In genomic region chr1:108124023-108124422, GRCh38 we compare ENCODE assay signal across 28 cellular contexts.
"Had no signal": no experiment of that assay in that cellular context is flagged by ENCODE, and none has a peak within 500 bp of the region (broad histone marks: within the 10 kb centered on the region; RNA-seq: fewer than 3 reads in every experiment).

No MANE protein-coding gene starts in this region.

- H3K27ac Mint-ChIP-seq: activated B cell treated with CpG ODN at 0.5 μM for 24 hours; activated CD4-positive, alpha-beta memory T cell treated with anti-CD3 and anti-CD28 coated beads for 36 hours; activated CD4-positive, alpha-beta T cell treated with anti-CD3 and anti-CD28 coated beads for 36 hours; activated CD4-positive, alpha-beta T cell treated with anti-CD3 and anti-CD28 coated beads, Interleukin-2, amount 10 ng/mL, durations not matched to agents 24 days and 14 days; activated CD8-positive, alpha-beta memory T cell treated with anti-CD3 and anti-CD28 coated beads, Interleukin-2, amount 10 ng/mL, durations not matched to agents 7 days and 5 days; activated CD8-positive, alpha-beta T cell treated with anti-CD3 and anti-CD28 coated beads, Interleukin-2, amount 10 ng/mL, durations not matched to agents 7 days and 5 days; activated naive CD4-positive, alpha-beta T cell treated with anti-CD3 and anti-CD28 coated beads, Interleukin-2, amount 10 ng/mL, durations not matched to agents 7 days and 5 days; activated naive CD4-positive, alpha-beta T cell treated with anti-CD3 and anti-CD28 coated beads, Interleukin-2, amount 50 U/mL, for 72 hours; activated naive CD8-positive, alpha-beta T cell treated with anti-CD3 and anti-CD28 coated beads, Interleukin-2, amount 10 ng/mL, durations not matched to agents 7 days and 5 days; activated T-helper 1 cell treated with anti-CD3 and anti-CD28 coated beads, Interleukin-12 subunit alpha, Interleukin-12 subunit beta, Interleukin-2, Interleukin-4 antibody, amounts not matched to agents 30 ng/mL and 10 ng/mL and 1 ng/mL, durations not matched to agents 14 hours and 24 hours and 36 hours; activated T-helper 2 cell treated with anti-CD3 and anti-CD28 coated beads, Interferon-gamma antibody, Interleukin-2, Interleukin-4, amounts not matched to agents 10 μg/mL and 5 μg/mL and 100 μg/mL, durations not matched to agents 14 hours and 24 hours and 36 hours; dendritic cell treated with granulocyte-macrophage colony-stimulating factor and Interleukin-4, amounts not matched to agents 40 ng/mL and 50 ng/mL, for 4 days had no signal

- H3K4me1 Mint-ChIP-seq: activated CD4-positive, alpha-beta T cell treated with anti-CD3 and anti-CD28 coated beads, Interleukin-2, amount 10 ng/mL, durations not matched to agents 24 days and 14 days; activated CD8-positive, alpha-beta memory T cell treated with anti-CD3 and anti-CD28 coated beads, Interleukin-2, amount 10 ng/mL, durations not matched to agents 7 days and 5 days; activated naive CD4-positive, alpha-beta T cell treated with anti-CD3 and anti-CD28 coated beads, Interleukin-2, amount 10 ng/mL, durations not matched to agents 7 days and 5 days had no signal

- H3K36me3 ChIP-seq: brain microvascular endothelial cell, esophagus squamous epithelium, gastroesophageal sphincter, heart right ventricle had no signal

- H3K27ac ChIP-seq: brain microvascular endothelial cell, coronary artery, dorsolateral prefrontal cortex, epithelial cell of prostate, esophagus squamous epithelium, gastroesophageal sphincter had no signal

- H3K4me3 ChIP-seq: coronary artery, dorsolateral prefrontal cortex, esophagus squamous epithelium, gastroesophageal sphincter, heart right ventricle had no signal

- H3K36me3 Mint-ChIP-seq: activated CD4-positive, alpha-beta memory T cell treated with anti-CD3 and anti-CD28 coated beads for 36 hours; activated CD8-positive, alpha-beta memory T cell treated with anti-CD3 and anti-CD28 coated beads, Interleukin-2, amount 10 ng/mL, durations not matched to agents 7 days and 5 days; activated naive CD4-positive, alpha-beta T cell treated with anti-CD3 and anti-CD28 coated beads, Interleukin-2, amount 10 ng/mL, durations not matched to agents 7 days and 5 days; activated naive CD4-positive, alpha-beta T cell treated with anti-CD3 and anti-CD28 coated beads, Interleukin-2, amount 50 U/mL, for 72 hours; activated naive CD8-positive, alpha-beta T cell treated with anti-CD3 and anti-CD28 coated beads, Interleukin-2, amount 10 ng/mL, durations not matched to agents 7 days and 5 days had no signal

- DNase-seq: activated B cell treated with CpG ODN at 0.5 μM for 24 hours; activated CD4-positive, alpha-beta memory T cell treated with anti-CD3 and anti-CD28 coated beads for 36 hours; activated CD4-positive, alpha-beta T cell treated with anti-CD3 and anti-CD28 coated beads for 36 hours; activated CD4-positive, CD25-positive, alpha-beta regulatory T cell treated with anti-CD3 and anti-CD28 coated beads, Interleukin-2, amount 50 U/mL, for 72 hours; activated CD8-positive, alpha-beta memory T cell treated with anti-CD3 and anti-CD28 coated beads, Interleukin-2, amount 10 ng/mL, durations not matched to agents 7 days and 5 days; activated CD8-positive, alpha-beta memory T cell treated with anti-CD3 and anti-CD28 coated beads, Interleukin-2, amount 50 U/mL, for 4 hours; activated CD8-positive, alpha-beta T cell treated with anti-CD3 and anti-CD28 coated beads, Interleukin-2, amount 10 ng/mL, durations not matched to agents 7 days and 5 days; activated effector memory CD4-positive, alpha-beta T cell treated with anti-CD3 and anti-CD28 coated beads, Interleukin-2, amount 50 U/mL, for 16 hours; activated naive CD4-positive, alpha-beta T cell treated with anti-CD3 and anti-CD28 coated beads, Interleukin-2, amount 10 ng/mL, durations not matched to agents 7 days and 5 days; activated naive CD8-positive, alpha-beta T cell treated with anti-CD3 and anti-CD28 coated beads, Interleukin-2, amount 10 ng/mL, durations not matched to agents 7 days and 5 days; activated T-cell treated with anti-CD3 and anti-CD28 coated beads, Interleukin-2, amount 50 U/mL, for 1 hour; activated T-cell treated with anti-CD3 and anti-CD28 coated beads, Interleukin-2, amount 50 U/mL, for 48 hours; brain microvascular endothelial cell; dorsolateral prefrontal cortex; effector memory CD4-positive, alpha-beta T cell; esophagus squamous epithelium; foreskin melanocyte; heart right ventricle; T-helper 2 cell had no signal

- H3K9me3 Mint-ChIP-seq: activated B cell treated with CpG ODN at 0.5 μM for 24 hours; activated CD4-positive, alpha-beta memory T cell treated with anti-CD3 and anti-CD28 coated beads for 36 hours; activated CD4-positive, alpha-beta T cell treated with anti-CD3 and anti-CD28 coated beads, Interleukin-2, amount 10 ng/mL, durations not matched to agents 24 days and 14 days; activated naive CD4-positive, alpha-beta T cell treated with anti-CD3 and anti-CD28 coated beads, Interleukin-2, amount 10 ng/mL, durations not matched to agents 7 days and 5 days; activated naive CD4-positive, alpha-beta T cell treated with anti-CD3 and anti-CD28 coated beads, Interleukin-2, amount 50 U/mL, for 72 hours; activated naive CD8-positive, alpha-beta T cell treated with anti-CD3 and anti-CD28 coated beads, Interleukin-2, amount 10 ng/mL, durations not matched to agents 7 days and 5 days; activated T-helper 1 cell treated with anti-CD3 and anti-CD28 coated beads, Interleukin-12 subunit alpha, Interleukin-12 subunit beta, Interleukin-2, Interleukin-4 antibody, amounts not matched to agents 30 ng/mL and 10 ng/mL and 1 ng/mL, durations not matched to agents 14 hours and 24 hours and 36 hours; activated T-helper 2 cell treated with anti-CD3 and anti-CD28 coated beads, Interferon-gamma antibody, Interleukin-2, Interleukin-4, amounts not matched to agents 10 μg/mL and 5 μg/mL and 100 μg/mL, durations not matched to agents 14 hours and 24 hours and 36 hours; central memory CD8-positive, alpha-beta T cell; dendritic cell treated with granulocyte-macrophage colony-stimulating factor and Interleukin-4, amounts not matched to agents 40 ng/mL and 50 ng/mL, for 4 days had no signal

- H3K27me3 ChIP-seq: brain microvascular endothelial cell, dorsolateral prefrontal cortex, esophagus squamous epithelium, heart right ventricle had no signal

- H3K4me3 Mint-ChIP-seq: activated B cell treated with CpG ODN at 0.5 μM for 24 hours; activated CD4-positive, alpha-beta memory T cell treated with anti-CD3 and anti-CD28 coated beads for 36 hours; activated CD4-positive, alpha-beta T cell treated with anti-CD3 and anti-CD28 coated beads for 36 hours; activated CD4-positive, alpha-beta T cell treated with anti-CD3 and anti-CD28 coated beads, Interleukin-2, amount 10 ng/mL, durations not matched to agents 24 days and 14 days; activated CD8-positive, alpha-beta memory T cell treated with anti-CD3 and anti-CD28 coated beads, Interleukin-2, amount 10 ng/mL, durations not matched to agents 7 days and 5 days; activated CD8-positive, alpha-beta T cell treated with anti-CD3 and anti-CD28 coated beads, Interleukin-2, amount 10 ng/mL, durations not matched to agents 7 days and 5 days; activated naive CD4-positive, alpha-beta T cell treated with anti-CD3 and anti-CD28 coated beads, Interleukin-2, amount 10 ng/mL, durations not matched to agents 7 days and 5 days; activated naive CD8-positive, alpha-beta T cell treated with anti-CD3 and anti-CD28 coated beads, Interleukin-2, amount 10 ng/mL, durations not matched to agents 7 days and 5 days; activated T-helper 1 cell treated with anti-CD3 and anti-CD28 coated beads, Interleukin-12 subunit alpha, Interleukin-12 subunit beta, Interleukin-2, Interleukin-4 antibody, amounts not matched to agents 30 ng/mL and 10 ng/mL and 1 ng/mL, durations not matched to agents 14 hours and 24 hours and 36 hours; central memory CD8-positive, alpha-beta T cell; dendritic cell treated with granulocyte-macrophage colony-stimulating factor and Interleukin-4, amounts not matched to agents 40 ng/mL and 50 ng/mL, for 4 days had no signal

- H3K9me3 ChIP-seq: esophagus squamous epithelium, gastroesophageal sphincter, heart right ventricle had no signal

- H3K27me3 Mint-ChIP-seq: activated B cell treated with CpG ODN at 0.5 μM for 24 hours; dendritic cell treated with granulocyte-macrophage colony-stimulating factor and Interleukin-4, amounts not matched to agents 40 ng/mL and 50 ng/mL, for 4 days had no signal

- ATAC-seq: activated CD4-positive, alpha-beta T cell treated with anti-CD3 and anti-CD28 coated beads for 36 hours; activated CD8-positive, alpha-beta memory T cell treated with anti-CD3 and anti-CD28 coated beads, Interleukin-2, amount 10 ng/mL, durations not matched to agents 7 days and 5 days; activated CD8-positive, alpha-beta T cell treated with anti-CD3 and anti-CD28 coated beads, Interleukin-2, amount 10 ng/mL, durations not matched to agents 7 days and 5 days; activated naive CD4-positive, alpha-beta T cell treated with anti-CD3 and anti-CD28 coated beads, Interleukin-2, amount 50 U/mL, for 72 hours; gastroesophageal sphincter; heart right ventricle had no signal
